Comparison of ENCODE assay signal across 22 cellular contexts in genomic region chrX:68254738-68255645, GRCh38.
DNase-seq lines count a peak whose midpoint lies in the region; ATAC-seq and TF ChIP-seq lines count a peak whose summit lies in the region.
"Had no signal": no experiment of that assay in that cellular context is flagged by ENCODE, and none has a peak within 500 bp of the region (broad histone marks: within the 10 kb centered on the region; RNA-seq: fewer than 3 reads in every experiment).

No MANE protein-coding gene starts in this region.

- H3K4me1 Mint-ChIP-seq in chondrocyte (ENCODE audit: low read depth): peaks cover 8% of the 10 kb centered on the region
- H3K4me1 Mint-ChIP-seq in type B pancreatic cell (ENCODE audit: unreplicated experiment): no peaks in the 10 kb centered on the region

- H2AK9ac ChIP-seq in IMR-90 (replicated peaks; ENCODE audit: low read depth, low read length, poor library complexity): no peak overlapping the region

- H3K9ac ChIP-seq in IMR-90 (ENCODE audit: low read depth, low read length): no peak overlapping the region
- H3K9ac ChIP-seq: BLaER1, KMS-11 had no signal

- no peak overlapping the region for H3K4me2 ChIP-seq in IMR-90 (ENCODE audit: low read depth, low read length)
- H3K4me2 ChIP-seq: BLaER1, KMS-11 had no signal

- H3K9me3 ChIP-seq in IMR-90 (ENCODE audit: control insufficient read depth, insufficient read depth, low read length): no peaks in the 10 kb centered on the region
- H3K9me3 ChIP-seq: BLaER1, Peyer's patch, SJCRH30 had no signal

- H3K4me3 Mint-ChIP-seq in chondrocyte (ENCODE audit: unreplicated experiment) (no peak overlapping the region), type B pancreatic cell (no peak overlapping the region)
- H3K4me3 Mint-ChIP-seq: CD4-positive, alpha-beta T cell had no signal

- TF ChIP-seq POLR2A in IMR-90 (IDR thresholded peaks at IDR 0.05; ENCODE audit: low read depth, low read length): no peak

- H2AK5ac ChIP-seq in IMR-90 (ENCODE audit: low read depth, low read length): no peak overlapping the region

- no TSS peak for BruUV-seq in IMR-90 (replicated peaks; lab: Mats Ljungman, UMichigan)

- TF ChIP-seq CTCF in IMR-90 (conservative IDR thresholded peaks at IDR 0.05; ENCODE audit: low read depth, low read length) (no peak), chondrocyte (IDR thresholded peaks at IDR 0.05) (no peak), type B pancreatic cell (conservative IDR thresholded peaks at IDR 0.05) (no peak)

- H3K4me1 ChIP-seq in IMR-90 (ENCODE audit: control insufficient read depth, insufficient read depth, low read length): no peaks in the 10 kb centered on the region
- H3K4me1 ChIP-seq: BLaER1, Peyer's patch, SJCRH30 had no signal

- no peaks in the 10 kb centered on the region for H3K27me3 Mint-ChIP-seq in chondrocyte (ENCODE audit: low read depth)
- H3K27me3 Mint-ChIP-seq in type B pancreatic cell: no peaks in the 10 kb centered on the region
- H3K27me3 Mint-ChIP-seq: CD4-positive, alpha-beta T cell had no signal

- POLR2A ChIA-PET in IMR-90 (lab: Charles Lee; ENCODE audit: unreplicated experiment): no interaction called here

- H3K9me3 Mint-ChIP-seq in chondrocyte (ENCODE audit: low read depth): peaks cover 12% of the 10 kb centered on the region
- no peaks in the 10 kb centered on the region for H3K9me3 Mint-ChIP-seq in type B pancreatic cell
- H3K9me3 Mint-ChIP-seq: CD4-positive, alpha-beta T cell had no signal

- H2BK120ac ChIP-seq in IMR-90 (ENCODE audit: low read depth, low read length): no peak overlapping the region

- dilution Hi-C loops in IMR-90 (cut with HindIII; ENCODE audit: low sequenced_read_pairs, unreplicated experiment): no loop called here

- WGBS in IMR-90 (ENCODE audit: extremely low coverage in 2 of 2, insufficient read length in 1 of 2), 2 experiments: 100% methylated on average over 1 of the region's 11 CpGs; no CpG with 5 or more reads in 1 of the 2 experiments

- H3K4me3 ChIP-seq in IMR-90 (ENCODE audit: insufficient read depth, low read depth, low read length): no peak overlapping the region
- H3K4me3 ChIP-seq: BLaER1, Peyer's patch, SJCRH30 had no signal

- H3K27me3 ChIP-seq in IMR-90 (ENCODE audit: control insufficient read depth, insufficient read depth, low read length): no peaks in the 10 kb centered on the region
- H3K27me3 ChIP-seq: Peyer's patch, SJCRH30 had no signal

- H4K8ac ChIP-seq in IMR-90 (ENCODE audit: low read depth in 2 of 2, low read length in 2 of 2): no peak overlapping the region

- H3K4ac ChIP-seq in IMR-90 (ENCODE audit: low read depth, low read length): no peak overlapping the region

- no peaks in the 10 kb centered on the region for H3K79me1 ChIP-seq in IMR-90 (ENCODE audit: low read depth in 1 of 2, low read length in 2 of 2)

- H2AFZ ChIP-seq in IMR-90 (replicated peaks; ENCODE audit: low read length, poor library complexity): no peak overlapping the region

- no peak overlapping the region for H3K23ac ChIP-seq in IMR-90 (ENCODE audit: low read depth, low read length)

- no peak overlapping the region for H3K18ac ChIP-seq in IMR-90 (ENCODE audit: low read depth, low read length)

- H2BK15ac ChIP-seq in IMR-90 (ENCODE audit: low read depth, low read length): no peak overlapping the region

- no peak overlapping the region for H3K14ac ChIP-seq in IMR-90 (replicated peaks; ENCODE audit: low read depth, low read length)

- H3K27ac ChIP-seq in IMR-90 (ENCODE audit: insufficient read depth, low read length): no peak overlapping the region
- H3K27ac ChIP-seq: BLaER1, KMS-11, Peyer's patch, SJCRH30 had no signal

- H3K27ac Mint-ChIP-seq in chondrocyte (ENCODE audit: unreplicated experiment): peak overlapping the region; percentile 13
- H3K27ac Mint-ChIP-seq in type B pancreatic cell: no peak overlapping the region
- H3K27ac Mint-ChIP-seq: CD4-positive, alpha-beta T cell had no signal

- no peaks in the 10 kb centered on the region for H4K20me1 ChIP-seq in IMR-90 (ENCODE audit: insufficient read depth, low read length)
- H4K20me1 ChIP-seq: BLaER1 had no signal

- peak; percentile 3 for DNase-seq in IMR-90
- DNase-seq in chondrocyte (ENCODE audit: low spot score): no peak
- DNase-seq in left colon: no peak
- no peak for DNase-seq in left cardiac atrium
- DNase-seq in A172 (ENCODE audit: low spot score): no peak
- no peak for DNase-seq in DMS79 treated with DMSO at 0.1 percent for 48 hours (lab: John Stamatoyannopoulos, UW)
- no peak for DNase-seq in type B pancreatic cell (ENCODE audit: extremely low spot score, unreplicated experiment)
- DNase-seq: CD4-positive, alpha-beta T cell; COR-L47; GOT3; NCI-H1092 treated with DMSO at 0.1 percent for 48 hours; NCI-H146; NCI-H2029; NCI-H226; NCI-H510A treated with DMSO at 0.1 percent for 48 hours; NCI-H748 treated with DMSO at 0.1 percent for 48 hours; NK-92 treated with Interleukin-12 subunit alpha and Interleukin-12 subunit beta, amount 100 ng/mL, for 24 hours; Peyer's patch; SJCRH30 had no signal

- TF ChIP-seq RAD21 in IMR-90 (IDR thresholded peaks at IDR 0.05; ENCODE audit: low read length): no peak

- intact Hi-C loops in IMR-90 (cut with micrococcal nuclease) (no loop called here), left colon (cut with DNase I, micrococcal nuclease) (no loop called here), left cardiac atrium (cut with DNase I) (no loop called here)

- no peaks in the 10 kb centered on the region for H3K36me3 ChIP-seq in IMR-90 (ENCODE audit: control insufficient read depth, insufficient read depth, low read length)
- H3K36me3 ChIP-seq: BLaER1, Peyer's patch, SJCRH30 had no signal

- no peak overlapping the region for H4K91ac ChIP-seq in IMR-90 (ENCODE audit: insufficient read depth, low read depth, low read length)

- CTCF ChIA-PET in IMR-90 (lab: Yijun Ruan, JAX): no interaction called here

- H3K9me1 ChIP-seq in IMR-90 (ENCODE audit: insufficient read depth, low read length): no peaks in the 10 kb centered on the region; the same call in 1 of the 2 replicates

- in situ Hi-C loops in IMR-90 (cut with MboI; ENCODE audit: low sequenced_read_pairs): no loop called here

- no peak for ATAC-seq in IMR-90 (ENCODE audit: low read depth)
- ATAC-seq in left colon: peak; percentile 68
- ATAC-seq in left cardiac atrium: no peak
- ATAC-seq: HCT116 had no signal

- H3K36me3 Mint-ChIP-seq in chondrocyte (ENCODE audit: low read depth) (no peaks in the 10 kb centered on the region), type B pancreatic cell (no peaks in the 10 kb centered on the region)

- no peak overlapping the region for H2BK5ac ChIP-seq in IMR-90 (ENCODE audit: low read depth, low read length, poor library complexity, severe bottlenecking)

- no peak overlapping the region for H4K5ac ChIP-seq in IMR-90 (ENCODE audit: low read depth, low read length)

- no peak overlapping the region for H2BK20ac ChIP-seq in IMR-90 (ENCODE audit: low read depth, low read length)

- no peak overlapping the region for H3K56ac ChIP-seq in IMR-90 (ENCODE audit: extremely low read depth, insufficient read depth, low read length)

TF ChIP-seq in IMR-90, 13 proteins besides CTCF, POLR2A, EP300 and RAD21:
- TF ChIP-seq CHD1 (IDR thresholded peaks at IDR 0.05; ENCODE audit: low read depth, low read length) (no peak), MAFK (IDR thresholded peaks at IDR 0.05; ENCODE audit: low read depth, low read length) (no peak), CEBPB (IDR thresholded peaks at IDR 0.05; ENCODE audit: low read depth, low read length) (no peak), RCOR1 (IDR thresholded peaks at IDR 0.05; ENCODE audit: insufficient replicate concordance, low read length) (no peak), RFX5 (IDR thresholded peaks at IDR 0.05; ENCODE audit: low read depth, low read length) (no peak), ELK1 (IDR thresholded peaks at IDR 0.05; ENCODE audit: borderline replicate concordance, low read depth, low read length) (no peak)
